In genomic region chr16:1989826-1990335, GRCh38 we compare ENCODE assay signal across 8 cellular contexts. TPM values are rescaled to one million over a fixed set of nuclear protein-coding genes. Genes with fewer than 3 reads are reported as not detected.
DNase-seq lines count a peak whose midpoint lies in the region; ATAC-seq, FAIRE-seq and TF ChIP-seq lines count a peak whose summit lies in the region.

A gene with protein sequence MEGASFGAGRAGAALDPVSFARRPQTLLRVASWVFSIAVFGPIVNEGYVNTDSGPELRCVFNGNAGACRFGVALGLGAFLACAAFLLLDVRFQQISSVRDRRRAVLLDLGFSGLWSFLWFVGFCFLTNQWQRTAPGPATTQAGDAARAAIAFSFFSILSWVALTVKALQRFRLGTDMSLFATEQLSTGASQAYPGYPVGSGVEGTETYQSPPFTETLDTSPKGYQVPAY (plus strand): TSS chr16:1989970. CDS start chr16:1990103, 133 bp downstream.

- H3F3A ChIP-seq in PC-3 (ENCODE audit: low read length, unreplicated experiment): no peaks in the 10 kb centered on the region

- H3K9me2 ChIP-seq in PC-3 (replicated peaks; ENCODE audit: low read length): no peaks in the 10 kb centered on the region

- intact Hi-C loops in PC-3 (cut with micrococcal nuclease): no loop called here

- CTCF ChIA-PET in PC-3 (lab: Charles Lee): interaction anchor here (0.6 kb wide), 1 partner anchor 151 kb away, joined by 3 read pairs; no protein-coding TSS in a partner anchor

- 0 to 1% (median 1%) methylated on average over 3 to 66 of the region's 66 CpGs for WGBS in small intestine, 3 donors

- no peak for TF ChIP-seq CTCF in PC-3 (conservative IDR thresholded peaks at IDR 0.05; ENCODE audit: low read depth, low read length)

- BruUV-seq in PC-3 (replicated peaks; lab: Mats Ljungman, UMichigan): no TSS peak

- peak; percentile 14; the same call in 1 of the 2 replicates for ATAC-seq in PC-3
- ATAC-seq in HG02642 (IDR thresholded peaks at IDR 0.05; ENCODE audit: poor library complexity, unreplicated experiment): no peak

- peak within 1 kb of the TSS; percentile 20; the same call in 1 of the 2 replicates for H2AFZ ChIP-seq in PC-3 (ENCODE audit: low read length)

- H4K20me1 ChIP-seq in PC-3 (ENCODE audit: low read length): no peaks in the 10 kb centered on the region

- DNase-seq in NCI-H1417 (lab: John Stamatoyannopoulos, UW): peak in 2 of 3 experiments; percentile 39 to 51
- DNase-seq in NCI-H1417 treated with DMSO at 0.1 percent for 48 hours (lab: John Stamatoyannopoulos, UW): no peak
- DNase-seq in PC-3: peak; percentile 39
- DNase-seq in erythroblast (lab: John Stamatoyannopoulos, UW): peak; percentile 27 to 35
- DNase-seq in small intestine: peak; percentile 10
- DNase-seq in HPDE6-E6E7 (ENCODE audit: extremely low spot score): no peak
- DNase-seq in SK-N-DZ (ENCODE audit: low spot score): no peak

- no peak within 1 kb of the TSS for H3K9ac ChIP-seq in PC-3 (ENCODE audit: low read length)

- POLR2A ChIA-PET in PC-3 (lab: Charles Lee; ENCODE audit: unreplicated experiment): no interaction called here

- H3K4me3 ChIP-seq in PC-3 (ENCODE audit: low read length) (peak within 1 kb of the TSS; percentile 52), small intestine (ENCODE audit: low read depth in 1 of 2, low read length in 2 of 2) (peak within 1 kb of the TSS; percentile 22 to 23)

- H3K9me3 ChIP-seq in PC-3 (ENCODE audit: low read length) (no peaks in the 10 kb centered on the region), small intestine (ENCODE audit: control insufficient read depth, low read depth) (no peaks in the 10 kb centered on the region)

- TF ChIP-seq POLR2A in erythroblast (IDR thresholded peaks at IDR 0.05; ENCODE audit: low read length): no peak

- no peaks in the 10 kb centered on the region for H3K27me3 ChIP-seq in PC-3 (ENCODE audit: low read length)
- peaks cover 3 to 15% of the 10 kb centered on the region in 2 donors for H3K27me3 ChIP-seq in small intestine (ENCODE audit: control insufficient read depth in 2 of 2, insufficient read depth in 2 of 2, low read length in 2 of 2)

- H3K4me1 ChIP-seq in PC-3 (ENCODE audit: insufficient read depth, low read length) (peaks cover 15% of the 10 kb centered on the region), small intestine (ENCODE audit: control insufficient read depth in 2 of 2, insufficient read depth in 1 of 2, low read depth in 1 of 2, low read length in 1 of 2) (no peaks in the 10 kb centered on the region)

- H3K36me3 ChIP-seq in PC-3 (ENCODE audit: low read depth, low read length): no peaks in the 10 kb centered on the region; the same call in 1 of the 2 replicates
- H3K36me3 ChIP-seq in small intestine (ENCODE audit: control insufficient read depth in 2 of 2, insufficient read depth in 2 of 2, low read length in 2 of 2): peaks cover 2% of the 10 kb centered on the region in 2 donors

- peak within 1 kb of the TSS; percentile 65 for H3K4me2 ChIP-seq in PC-3 (ENCODE audit: low read length)

- peaks cover 12% of the 10 kb centered on the region for H3K79me2 ChIP-seq in PC-3 (ENCODE audit: low read length)

- no peak within 1 kb of the TSS for H3K27ac ChIP-seq in PC-3 (ENCODE audit: low read length)
- H3K27ac ChIP-seq in small intestine (ENCODE audit: low read depth in 1 of 2, low read length in 1 of 2): peak within 1 kb of the TSS in 1 of 2 donors; percentile 41

- no peak for FAIRE-seq in small intestine (lab: Jason Lieb, UNC)

RNA-seq across cellular contexts. Expression of the gene that starts here (rescaled TPM):
- total RNA-seq in PC-3 (2014; rRNA removed): 1.5 and 2.8 TPM in 2 replicates
- 1 to 10 TPM in 2 of 3 donors, under 1 TPM in 1; 0.45 to 5.4 (median 1.1) TPM for polyA plus RNA-seq in small intestine
- 11.1 and 18.9 TPM in 2 replicates for polyA plus RNA-seq in SK-N-DZ (2014; cell fraction: cytosol; rRNA removed)
- polyA plus RNA-seq in SK-N-DZ (2014; cell fraction: nucleus; rRNA removed): 25.7 and 34.4 TPM in 2 replicates

Comparison
In these comparisons a context has a peak if more than half of its experiments do, and no peak if none do; other contexts are left out.
1. DNase-seq: peak in NCI-H1417 (2 of 3), PC-3 (single experiment), erythroblast (2 of 2) and small intestine (single experiment); none in NCI-H1417 treated with DMSO at 0.1 percent for 48 hours (single experiment), HPDE6-E6E7 (single experiment) and SK-N-DZ (single experiment).